ENCODE assay signal across 17 cellular contexts in genomic region chr1:12555411-12556367, GRCh38.
DNase-seq lines count a peak whose midpoint lies in the region; ATAC-seq and TF ChIP-seq lines count a peak whose summit lies in the region.
"Had no signal": no experiment of that assay in that cellular context is flagged by ENCODE, and none has a peak within 500 bp of the region (broad histone marks: within the 10 kb centered on the region; RNA-seq: fewer than 3 reads in every experiment).

No MANE protein-coding gene starts in this region.

- H3K4me1 Mint-ChIP-seq in osteocyte (ENCODE audit: unreplicated experiment): peaks cover 64% of the 10 kb centered on the region
- H3K4me1 Mint-ChIP-seq in GM23338: peaks cover 14% of the 10 kb centered on the region
- H3K4me1 Mint-ChIP-seq in glutamatergic neuron (ENCODE audit: low read depth, unreplicated experiment): no peaks in the 10 kb centered on the region
- peaks cover 1% of the 10 kb centered on the region for H3K4me1 Mint-ChIP-seq in activated CD8-positive, alpha-beta T cell treated with anti-CD3 and anti-CD28 coated beads for 36 hours (ENCODE audit: low read depth)

- H3K4me3 Mint-ChIP-seq in osteocyte (ENCODE audit: unreplicated experiment) (no peak overlapping the region), GM23338 (no peak overlapping the region; the same call in 2 of the 3 replicates), glutamatergic neuron (ENCODE audit: unreplicated experiment) (no peak overlapping the region)
- H3K4me3 Mint-ChIP-seq in activated CD8-positive, alpha-beta T cell treated with anti-CD3 and anti-CD28 coated beads for 36 hours: no peak overlapping the region
- H3K4me3 Mint-ChIP-seq: activated naive CD4-positive, alpha-beta T cell treated with anti-CD3 and anti-CD28 coated beads, Interleukin-2, amount 10 ng/mL, durations not matched to agents 7 days and 5 days; stimulated activated naive CD8-positive, alpha-beta T cell treated with anti-CD3 and anti-CD28 coated beads, Interleukin-15, amount 100 ng/mL, for 72 hours had no signal

- no peak overlapping the region for H2AFZ ChIP-seq in GM23338

- no peaks in the 10 kb centered on the region for H3K79me2 ChIP-seq in GM23338 (replicated peaks; ENCODE audit: insufficient read depth)

- H3K36me3 Mint-ChIP-seq in osteocyte (ENCODE audit: unreplicated experiment) (peaks cover 2% of the 10 kb centered on the region), GM23338 (ENCODE audit: low read depth) (peaks cover 13% of the 10 kb centered on the region), glutamatergic neuron (ENCODE audit: unreplicated experiment) (no peaks in the 10 kb centered on the region)
- no peaks in the 10 kb centered on the region for H3K36me3 Mint-ChIP-seq in activated CD8-positive, alpha-beta T cell treated with anti-CD3 and anti-CD28 coated beads for 36 hours (ENCODE audit: low read depth)
- H3K36me3 Mint-ChIP-seq: activated naive CD4-positive, alpha-beta T cell treated with anti-CD3 and anti-CD28 coated beads, Interleukin-2, amount 10 ng/mL, durations not matched to agents 7 days and 5 days had no signal

- H3K27me3 Mint-ChIP-seq in osteocyte (ENCODE audit: unreplicated experiment) (no peaks in the 10 kb centered on the region), GM23338 (ENCODE audit: insufficient read depth, low read depth, poor library complexity) (peaks cover 5% of the 10 kb centered on the region), glutamatergic neuron (ENCODE audit: unreplicated experiment) (no peaks in the 10 kb centered on the region)
- no peaks in the 10 kb centered on the region for H3K27me3 Mint-ChIP-seq in activated CD8-positive, alpha-beta T cell treated with anti-CD3 and anti-CD28 coated beads for 36 hours
- H3K27me3 Mint-ChIP-seq: stimulated activated naive CD8-positive, alpha-beta T cell treated with anti-CD3 and anti-CD28 coated beads, Interleukin-15, amount 100 ng/mL, for 72 hours had no signal

- TF ChIP-seq CTCF in osteocyte (IDR thresholded peaks at IDR 0.05): no peak
- no peak for TF ChIP-seq CTCF in tibial nerve (IDR thresholded peaks at IDR 0.05)
- no peak for TF ChIP-seq CTCF in GM23338 (conservative IDR thresholded peaks at IDR 0.05; ENCODE audit: low read depth in 2 of 2)
- TF ChIP-seq CTCF in glutamatergic neuron (IDR thresholded peaks at IDR 0.05; ENCODE audit: partially characterized antibody, unreplicated experiment): no peak
- no peak for TF ChIP-seq CTCF in activated CD8-positive, alpha-beta T cell treated with anti-CD3 and anti-CD28 coated beads for 36 hours (IDR thresholded peaks at IDR 0.05)

- ATAC-seq in left cardiac atrium (peak; percentile 17), GM23338 (no peak)
- ATAC-seq in activated CD8-positive, alpha-beta T cell treated with anti-CD3 and anti-CD28 coated beads for 36 hours: no peak
- ATAC-seq: HCT116; stimulated activated naive CD8-positive, alpha-beta T cell treated with anti-CD3 and anti-CD28 coated beads, Interleukin-15, amount 100 ng/mL, for 72 hours had no signal

- H3K4me2 ChIP-seq in GM23338: no peak overlapping the region

- intact Hi-C loops in left cardiac atrium (cut with DNase I): loop anchor here in 1 of 2 donors (10.0 kb wide), 1 partner anchor 81 kb away; no protein-coding TSS in a partner anchor
- intact Hi-C loops in activated CD8-positive, alpha-beta T cell treated with anti-CD3 and anti-CD28 coated beads for 36 hours (cut with micrococcal nuclease): no loop called here

- H3K9me3 ChIP-seq in tibial nerve: no peaks in the 10 kb centered on the region

- H3F3A ChIP-seq in GM23338 (replicated peaks; ENCODE audit: low read depth): no peaks in the 10 kb centered on the region

- no peak for TF ChIP-seq POLR2A in tibial nerve (IDR thresholded peaks at IDR 0.05)

- H3K36me3 ChIP-seq in tibial nerve: no peaks in the 10 kb centered on the region
- H3K36me3 ChIP-seq in GM23338 (ENCODE audit: insufficient read depth): no peaks in the 10 kb centered on the region

- 87 to 92% (median 90%) methylated on average over 13 of the region's 13 CpGs for WGBS in adipose tissue, 3 donors
- 77 to 79% methylated on average over 12 to 13 of the region's 13 CpGs for whole genome bisulfite sequencing in tibial nerve, 2 donors

- H3K27me3 ChIP-seq in tibial nerve (no peaks in the 10 kb centered on the region), GM23338 (ENCODE audit: insufficient read depth) (no peaks in the 10 kb centered on the region)

- POLR2A ChIA-PET in activated CD8-positive, alpha-beta T cell treated with anti-CD3 and anti-CD28 coated beads for 36 hours (lab: Charles Lee): interaction anchor here (1.2 kb wide), 1 partner anchor 14 kb away, joined by 3 read pairs; no protein-coding TSS in a partner anchor

- H4K20me1 ChIP-seq in GM23338 (replicated peaks; ENCODE audit: insufficient read depth): no peaks in the 10 kb centered on the region

- CTCF ChIA-PET in activated CD8-positive, alpha-beta T cell treated with anti-CD3 and anti-CD28 coated beads for 36 hours (lab: Charles Lee): no interaction called here

- DNase-seq in left cardiac atrium (no peak), osteocyte (ENCODE audit: extremely low spot score, unreplicated experiment) (no peak), tibial nerve (ENCODE audit: low spot score in 2 of 2) (no peak), GM23338 (ENCODE audit: low spot score) (no peak), glutamatergic neuron (no peak), NCI-H2171 (lab: John Stamatoyannopoulos, UW) (no peak)
- DNase-seq in activated CD8-positive, alpha-beta T cell treated with anti-CD3 and anti-CD28 coated beads for 36 hours: no peak
- DNase-seq: activated CD8-positive, alpha-beta memory T cell treated with anti-CD3 and anti-CD28 coated beads, Interleukin-2, amount 50 U/mL, for 4 hours; activated naive CD4-positive, alpha-beta T cell treated with anti-CD3 and anti-CD28 coated beads, Interleukin-2, amount 10 ng/mL, durations not matched to agents 7 days and 5 days; Kasumi-1; NCI-H510A; PC-3; stimulated activated naive CD8-positive, alpha-beta T cell treated with anti-CD3 and anti-CD28 coated beads, Interleukin-15, amount 100 ng/mL, for 72 hours had no signal

- H3K27ac ChIP-seq in adipose tissue (ENCODE audit: low read depth, low read length): peak overlapping the region; percentile 45
- H3K27ac ChIP-seq in tibial nerve: peak overlapping the region; percentile 78 to 95 (median 86)
- no peak overlapping the region for H3K27ac ChIP-seq in GM23338 (ENCODE audit: low read depth)
- H3K27ac ChIP-seq: C4-2B, HL-60 had no signal

- H3K4me3 ChIP-seq in tibial nerve (no peak overlapping the region), GM23338 (no peak overlapping the region)

- H3K9me3 Mint-ChIP-seq in osteocyte (ENCODE audit: unreplicated experiment): no peaks in the 10 kb centered on the region
- peaks cover 13% of the 10 kb centered on the region for H3K9me3 Mint-ChIP-seq in GM23338
- H3K9me3 Mint-ChIP-seq in glutamatergic neuron (ENCODE audit: unreplicated experiment): peaks cover 3% of the 10 kb centered on the region
- peaks cover 3% of the 10 kb centered on the region for H3K9me3 Mint-ChIP-seq in activated CD8-positive, alpha-beta T cell treated with anti-CD3 and anti-CD28 coated beads for 36 hours
- H3K9me3 Mint-ChIP-seq: stimulated activated naive CD8-positive, alpha-beta T cell treated with anti-CD3 and anti-CD28 coated beads, Interleukin-15, amount 100 ng/mL, for 72 hours had no signal

- no peaks in the 10 kb centered on the region for H3K9me2 ChIP-seq in GM23338 (ENCODE audit: insufficient read depth)

- H3K27ac Mint-ChIP-seq in osteocyte (ENCODE audit: unreplicated experiment) (peak overlapping the region; percentile 97), GM23338 (no peak overlapping the region), glutamatergic neuron (ENCODE audit: unreplicated experiment) (no peak overlapping the region)
- no peak overlapping the region for H3K27ac Mint-ChIP-seq in activated CD8-positive, alpha-beta T cell treated with anti-CD3 and anti-CD28 coated beads for 36 hours
- H3K27ac Mint-ChIP-seq: activated naive CD4-positive, alpha-beta T cell treated with anti-CD3 and anti-CD28 coated beads, Interleukin-2, amount 10 ng/mL, durations not matched to agents 7 days and 5 days had no signal

- no peak for TF ChIP-seq EP300 in tibial nerve (IDR thresholded peaks at IDR 0.05)

- peaks cover 0 to 90% (median 44%) of the 10 kb centered on the region in 4 donors for H3K4me1 ChIP-seq in tibial nerve
- peaks cover 4% of the 10 kb centered on the region; the same call in 1 of the 2 replicates for H3K4me1 ChIP-seq in GM23338 (ENCODE audit: insufficient read depth)

Comparison
In these comparisons a context has a peak if more than half of its experiments do, and no peak if none do; other contexts are left out.
1. ATAC-seq: peak in left cardiac atrium (2 of 2); none in GM23338 (single experiment) and activated CD8-positive, alpha-beta T cell treated with anti-CD3 and anti-CD28 coated beads for 36 hours (single experiment).